In the genomic region with DNA sequence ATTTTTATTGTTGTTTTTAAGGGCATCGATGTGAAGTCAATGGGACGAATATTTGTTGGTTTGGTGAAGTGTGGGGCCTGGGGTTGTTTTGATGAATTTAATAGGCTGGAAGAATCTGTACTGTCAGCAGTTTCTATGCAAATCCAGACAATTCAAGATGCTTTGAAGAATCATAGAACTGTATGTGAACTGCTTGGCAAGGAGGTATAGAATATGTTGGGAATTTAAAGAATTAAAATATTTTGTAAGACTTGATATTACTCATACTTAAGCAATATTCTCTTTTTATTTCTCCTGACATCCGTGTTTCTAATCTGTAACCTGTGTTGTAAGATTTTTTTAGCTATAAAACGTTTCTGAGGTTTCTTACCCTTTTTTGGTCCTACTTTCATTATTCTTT, we compare ENCODE assay signal across 1 cellular context.
TF ChIP-seq lines count a peak whose summit lies in the region.

No MANE protein-coding gene starts in this region.

TF ChIP-seq in SK-N-SH, 30 proteins besides CTCF, POLR2A, EP300 and RAD21 (continued from another document):
- no peak for TF ChIP-seq EZH2phosphoT487 (IDR thresholded peaks at IDR 0.05; ENCODE audit: borderline replicate concordance, low read depth)
